2 cellular contexts compared by ENCODE assay signal in the genomic region with DNA sequence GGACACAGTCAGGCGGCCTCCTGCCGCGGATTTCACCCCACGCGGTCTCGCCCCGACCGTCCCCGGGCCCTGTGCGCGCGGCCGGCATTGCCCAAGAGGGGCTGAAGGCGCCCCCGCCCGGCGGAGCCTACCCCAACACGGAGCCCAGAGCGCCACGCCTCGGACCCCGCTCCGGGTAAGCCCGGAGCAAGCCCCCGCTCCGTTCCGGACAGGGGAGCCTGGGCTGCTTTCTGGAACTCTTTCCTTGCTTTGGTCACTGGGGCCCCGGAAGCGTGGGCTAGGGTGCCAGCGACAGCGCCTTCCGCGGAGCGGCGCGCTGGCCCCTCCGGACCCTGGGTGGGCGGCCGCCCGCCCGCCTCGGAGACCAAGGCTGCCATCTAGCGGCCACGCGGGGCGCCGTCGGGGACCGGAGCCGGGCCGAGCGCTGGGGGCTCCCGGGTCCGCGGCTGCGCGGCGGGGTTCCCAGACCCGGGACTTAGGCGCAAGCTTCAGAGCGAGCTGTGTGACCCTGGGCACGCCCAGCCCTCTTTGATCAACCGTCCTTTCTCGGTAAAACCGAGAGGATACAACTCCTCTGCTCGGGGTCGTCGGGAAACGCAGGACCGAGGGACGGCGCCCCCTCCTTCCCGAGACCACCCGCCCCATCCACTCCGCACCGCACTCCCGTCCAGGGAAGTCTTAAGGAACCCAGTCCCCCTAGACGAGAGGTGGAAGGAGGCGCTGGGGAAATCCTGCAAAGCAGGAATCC.
TF ChIP-seq lines count a peak whose summit lies in the region.

No MANE protein-coding gene starts in this region.

TF ChIP-seq in endothelial cell of umbilical vein, 7 proteins besides CTCF, POLR2A, EP300 and RAD21:
- TF ChIP-seq POLR2AphosphoS5 (IDR thresholded peaks at IDR 0.05; ENCODE audit: insufficient read depth, low read depth, low read length) (no peak), MYC (IDR thresholded peaks at IDR 0.05; ENCODE audit: low read depth, low read length) (no peak), FOS (IDR thresholded peaks at IDR 0.05; ENCODE audit: borderline replicate concordance, insufficient read depth, low read length) (no peak), EZH2 (IDR thresholded peaks at IDR 0.05; ENCODE audit: borderline replicate concordance, low read depth, low read length, severe bottlenecking) (no peak), GATA2 (IDR thresholded peaks at IDR 0.05; ENCODE audit: insufficient read depth, insufficient read length, low read depth, low read length) (no peak), JUN (IDR thresholded peaks at IDR 0.05; ENCODE audit: borderline replicate concordance, insufficient read depth, insufficient read length, low read depth) (no peak)
- TF ChIP-seq, protein P1, sequence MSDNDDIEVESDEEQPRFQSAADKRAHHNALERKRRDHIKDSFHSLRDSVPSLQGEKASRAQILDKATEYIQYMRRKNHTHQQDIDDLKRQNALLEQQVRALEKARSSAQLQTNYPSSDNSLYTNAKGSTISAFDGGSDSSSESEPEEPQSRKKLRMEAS (IDR thresholded peaks at IDR 0.05; ENCODE audit: insufficient read depth, insufficient read length): no peak

TF ChIP-seq in neural cell, 6 proteins besides CTCF, POLR2A, EP300 and RAD21:
- TF ChIP-seq MXI1 (conservative IDR thresholded peaks at IDR 0.05; ENCODE audit: poor library complexity, severe bottlenecking): peak; percentile 50
- no peak for TF ChIP-seq EZH2 (IDR thresholded peaks at IDR 0.05; ENCODE audit: borderline replicate concordance, insufficient read depth, low read length, poor library complexity, severe bottlenecking)
- TF ChIP-seq SMC3 (conservative IDR thresholded peaks at IDR 0.05; ENCODE audit: poor library complexity): peak; percentile 96
- TF ChIP-seq TAF1 (IDR thresholded peaks at IDR 0.05; ENCODE audit: low read depth): no peak
TF ChIP-seq in neural cell: peak in this region for 2.
